ENCODE assay signal across 8 cellular contexts in the genomic region with DNA sequence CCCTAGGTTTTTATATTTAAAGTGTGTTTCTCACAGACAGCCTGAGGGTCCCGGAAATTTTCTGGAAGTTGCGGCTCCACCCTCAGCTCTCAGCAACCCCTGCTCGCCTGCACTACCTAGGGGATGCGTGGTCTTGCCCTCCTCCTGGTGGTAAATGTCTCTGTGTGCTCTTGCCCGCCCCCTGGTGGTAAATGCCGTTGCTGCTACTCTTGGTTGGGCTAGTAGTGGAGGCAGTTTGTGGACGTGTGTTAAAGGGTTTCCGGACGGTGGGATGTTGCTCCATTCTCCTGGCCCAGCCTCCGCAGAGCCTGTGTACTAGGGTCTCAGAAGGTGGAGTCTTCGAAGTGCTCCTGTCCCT. TPM values are rescaled to one million over a fixed set of nuclear protein-coding genes. Genes with fewer than 3 reads are reported as not detected.
A peak's percentile ranks its signal among the peaks of the same experiment; 100 is the strongest.
DNase-seq lines count a peak whose midpoint lies in the region; ATAC-seq and TF ChIP-seq lines count a peak whose summit lies in the region.

No MANE protein-coding gene starts in this region.

- ATAC-seq in HG02973 (IDR thresholded peaks at IDR 0.05; ENCODE audit: unreplicated experiment) (peak; percentile 56), left lobe of liver (peak; percentile 96), HG03378 (IDR thresholded peaks at IDR 0.05; ENCODE audit: unreplicated experiment) (no peak)

- H3K4me3 ChIP-seq in choroid plexus epithelial cell (ENCODE audit: low read depth, low read length): no peak overlapping the region

- TF ChIP-seq CTCF in choroid plexus epithelial cell (conservative IDR thresholded peaks at IDR 0.05; ENCODE audit: low read depth, low read length): peak; percentile 97

- DNase-seq in GM03348 (ENCODE audit: low spot score) (peak; percentile 85), NCI-H460 (ENCODE audit: extremely low read depth, low read depth) (peak; percentile 82), choroid plexus epithelial cell (ENCODE audit: low read depth) (peak; percentile 84), left lobe of liver (ENCODE audit: low spot score) (peak; percentile 71)
- peak; percentile 80 to 82 for DNase-seq in activated CD4-positive, alpha-beta T cell treated with anti-CD3 and anti-CD28 coated beads for 24 hours (ENCODE audit: low read depth in 2 of 2)
- DNase-seq in stimulated activated CD4-positive, alpha-beta T cell treated with anti-CD3 and anti-CD28 coated beads, Interleukin-4, amount 100 ng/mL, for 48 hours (ENCODE audit: low read depth in 2 of 2): peak; percentile 81 to 88

RNA-seq across cellular contexts. Expression of a gene that starts 27.4 kb away (rescaled TPM):
- total RNA-seq in NCI-H460 (2014; rRNA removed; shearing (Covaris generic)): 4.3 and 6.3 TPM in 2 replicates
- 9.4 and 10.7 TPM in 2 replicates for polyA plus RNA-seq in NCI-H460 (2014; cell fraction: nucleus; rRNA removed)
- total RNA-seq in left lobe of liver: 8.1 TPM

RNA-seq across cellular contexts. Expression of a gene that starts 29.8 kb away (rescaled TPM):
- 9.6 and 10.1 TPM in 2 replicates for total RNA-seq in NCI-H460 (2014; rRNA removed; shearing (Covaris generic))
- polyA plus RNA-seq in NCI-H460 (2014; cell fraction: nucleus; rRNA removed): 26.1 and 35.9 TPM in 2 replicates
- 15.5 TPM for total RNA-seq in left lobe of liver

RNA-seq across cellular contexts. Expression of a gene that starts 38.5 kb away (rescaled TPM):
- total RNA-seq in NCI-H460 (2014; rRNA removed; shearing (Covaris generic)): 9.8 and 10.4 TPM in 2 replicates
- polyA plus RNA-seq in NCI-H460 (2014; cell fraction: nucleus; rRNA removed): 5.7 and 11.4 TPM in 2 replicates
- 0.75 TPM for total RNA-seq in left lobe of liver
